ENCODE assay signal across 8 cellular contexts in the genomic region with DNA sequence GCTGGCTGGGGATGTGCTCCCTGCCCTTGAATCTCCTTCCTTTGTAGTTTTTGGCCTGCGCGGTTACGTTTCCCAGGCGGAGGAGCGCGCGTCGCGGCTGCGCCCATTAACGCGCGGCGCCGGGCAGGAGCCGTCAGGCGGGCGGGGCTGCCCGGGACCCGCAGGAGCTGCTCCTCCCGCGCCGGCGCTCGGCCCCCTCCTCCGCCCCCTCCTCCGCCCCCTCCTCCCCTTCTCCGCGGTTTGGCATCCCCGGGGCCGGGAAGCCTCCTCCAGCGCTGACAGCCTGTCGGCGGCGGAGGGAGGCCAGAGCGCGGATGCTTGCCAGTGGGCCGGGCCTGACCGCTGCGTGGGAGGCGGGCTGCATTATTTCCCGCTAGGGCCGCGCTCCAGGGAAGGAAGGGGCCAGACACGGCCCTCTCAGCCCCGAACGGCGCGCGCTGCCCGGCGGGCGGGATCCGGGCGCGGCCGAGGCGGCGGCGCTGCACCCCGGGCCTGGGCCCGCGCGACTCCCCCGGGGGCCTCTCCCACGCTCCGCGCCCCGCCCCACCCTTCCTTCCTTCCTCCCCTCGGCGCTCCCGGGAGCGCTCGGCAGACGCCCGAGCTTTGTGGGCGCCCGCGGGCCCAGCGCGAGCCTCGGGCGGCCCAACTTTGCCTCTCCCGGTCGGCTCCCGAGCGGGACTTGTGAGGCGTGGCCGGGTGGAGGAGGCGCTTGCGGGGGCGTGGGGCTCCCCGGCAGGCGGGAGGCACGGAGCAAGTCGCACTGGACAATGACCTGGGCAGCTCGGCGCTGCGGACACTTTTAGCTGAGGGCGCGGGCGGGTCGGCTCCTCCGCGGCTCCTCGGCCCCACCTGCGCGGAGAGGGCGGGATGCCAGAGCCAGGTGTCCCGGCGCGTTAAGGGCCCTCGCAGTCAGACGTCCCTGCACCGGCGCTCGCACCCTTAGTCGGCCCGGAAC. TPM values are rescaled to one million over a fixed set of nuclear protein-coding genes. Genes with fewer than 3 reads are reported as not detected.
A peak's percentile ranks its signal among the peaks of the same experiment; 100 is the strongest.
DNase-seq lines count a peak whose midpoint lies in the region; ATAC-seq and TF ChIP-seq lines count a peak whose summit lies in the region.

TSS of gene DCLK2 (plus strand) at position 405 of the 955 bp plus-strand sequence. CDS start 583 bp downstream, outside the sequence.

- peaks cover 4% of the 10 kb centered on the region for H3K4me1 ChIP-seq in mucosa of stomach (ENCODE audit: control insufficient read depth, insufficient read depth, low read length)
- peaks cover 11% of the 10 kb centered on the region for H3K4me1 ChIP-seq in upper lobe of right lung

- POLR2A ChIA-PET in activated CD4-positive, alpha-beta memory T cell treated with anti-CD3 and anti-CD28 coated beads, Interleukin-2, amount 10 ng/mL, durations not matched to agents 7 days and 5 days (lab: Charles Lee) = no interaction called here

- no peaks in the 10 kb centered on the region for H3K9me3 ChIP-seq in mucosa of stomach (ENCODE audit: control insufficient read depth, low read length)
- H3K9me3 ChIP-seq in upper lobe of right lung = no peaks in the 10 kb centered on the region

- CTCF ChIA-PET in activated CD4-positive, alpha-beta memory T cell treated with anti-CD3 and anti-CD28 coated beads, Interleukin-2, amount 10 ng/mL, durations not matched to agents 7 days and 5 days (lab: Charles Lee) = no interaction called here

- no peaks in the 10 kb centered on the region for H3K36me3 ChIP-seq in mucosa of stomach (ENCODE audit: control insufficient read depth, insufficient read depth, low read length)
- no peaks in the 10 kb centered on the region for H3K36me3 ChIP-seq in upper lobe of right lung

- peak within 1 kb of the TSS; percentile 81 for H3K27ac ChIP-seq in C4-2B
- H3K27ac ChIP-seq in upper lobe of right lung = peak within 1 kb of the TSS; percentile 75

- peaks cover 24% of the 10 kb centered on the region for H3K27me3 ChIP-seq in mucosa of stomach (ENCODE audit: control insufficient read depth, insufficient read depth, low read length)
- H3K27me3 ChIP-seq in upper lobe of right lung = no peaks in the 10 kb centered on the region

- H3K4me1 Mint-ChIP-seq in activated CD4-positive, alpha-beta memory T cell treated with anti-CD3 and anti-CD28 coated beads, Interleukin-2, amount 10 ng/mL, durations not matched to agents 7 days and 5 days = peaks cover 9% of the 10 kb centered on the region

- no peak within 1 kb of the TSS for H3K27ac Mint-ChIP-seq in activated CD4-positive, alpha-beta memory T cell treated with anti-CD3 and anti-CD28 coated beads, Interleukin-2, amount 10 ng/mL, durations not matched to agents 7 days and 5 days

- H3K36me3 Mint-ChIP-seq in activated CD4-positive, alpha-beta memory T cell treated with anti-CD3 and anti-CD28 coated beads, Interleukin-2, amount 10 ng/mL, durations not matched to agents 7 days and 5 days (ENCODE audit: low read depth) = no peaks in the 10 kb centered on the region

- H3K9me3 Mint-ChIP-seq in activated CD4-positive, alpha-beta memory T cell treated with anti-CD3 and anti-CD28 coated beads, Interleukin-2, amount 10 ng/mL, durations not matched to agents 7 days and 5 days = peaks cover 1% of the 10 kb centered on the region

- TF ChIP-seq CTCF in C4-2B (conservative IDR thresholded peaks at IDR 0.05) (no peak), upper lobe of right lung (IDR thresholded peaks at IDR 0.05) (no peak)

- H3K9ac ChIP-seq in mucosa of stomach (ENCODE audit: low read length) = peak within 1 kb of the TSS; percentile 29

- ATAC-seq in GM19452 (IDR thresholded peaks at IDR 0.05; ENCODE audit: unreplicated experiment) (peak; percentile 30), upper lobe of right lung (peak; percentile 88)

- peak within 1 kb of the TSS; percentile 49 for H3K4me3 Mint-ChIP-seq in activated CD4-positive, alpha-beta memory T cell treated with anti-CD3 and anti-CD28 coated beads, Interleukin-2, amount 10 ng/mL, durations not matched to agents 7 days and 5 days

- H3K4me3 ChIP-seq in mucosa of stomach (ENCODE audit: low read length) (no peak within 1 kb of the TSS), upper lobe of right lung (peak within 1 kb of the TSS; percentile 58)

- intact Hi-C loops in upper lobe of right lung (cut with DNase I) = no loop called here

- DNase-seq in NCI-H1694 treated with DMSO at 0.1 percent for 48 hours (lab: John Stamatoyannopoulos, UW) = peak; percentile 74
- DNase-seq in activated CD4-positive, alpha-beta memory T cell treated with anti-CD3 and anti-CD28 coated beads, Interleukin-2, amount 10 ng/mL, durations not matched to agents 7 days and 5 days = peak; percentile 17
- peak; percentile 85 for DNase-seq in fibroblast of peridontal ligament (ENCODE audit: extremely low read depth)
- DNase-seq in upper lobe of right lung = peak; percentile 85
- DNase-seq in T-helper 9 cell = no peak

- H3K27me3 Mint-ChIP-seq in activated CD4-positive, alpha-beta memory T cell treated with anti-CD3 and anti-CD28 coated beads, Interleukin-2, amount 10 ng/mL, durations not matched to agents 7 days and 5 days = peaks cover 58% of the 10 kb centered on the region

RNA-seq across cellular contexts. Expression of gene DCLK2, which starts in this region (rescaled TPM):
- total RNA-seq in activated CD4-positive, alpha-beta memory T cell treated with anti-CD3 and anti-CD28 coated beads, Interleukin-2, amount 10 ng/mL, durations not matched to agents 7 days and 5 days = under 1 TPM; 0.05 to 0.08 TPM
- total RNA-seq in upper lobe of right lung = 4.9 TPM

Comparison
In these comparisons a context has a peak if more than half of its experiments do, and no peak if none do; other contexts are left out.
1. Peak in DNase-seq in activated CD4-positive, alpha-beta memory T cell treated with anti-CD3 and anti-CD28 coated beads, Interleukin-2, amount 10 ng/mL, durations not matched to agents 7 days and 5 days; RNA of the gene not detected or under 1 TPM.